ENCODE assay signal across 18 cellular contexts in genomic region chr2:167966367-167966766, GRCh38.
"Had no signal": no experiment of that assay in that cellular context is flagged by ENCODE, and none has a peak within 500 bp of the region (broad histone marks: within the 10 kb centered on the region; RNA-seq: fewer than 3 reads in every experiment).

No MANE protein-coding gene starts in this region.

- H3K9me3 ChIP-seq: left ventricle myocardium inferior, psoas muscle, right lobe of liver had no signal

- H3K27ac ChIP-seq: cardiac muscle cell, left ventricle myocardium inferior, psoas muscle, right lobe of liver, WERI-Rb-1 had no signal

- DNase-seq: activated CD4-positive, alpha-beta T cell treated with anti-CD3 and anti-CD28 coated beads, Interleukin-2, amount 50 U/mL, for 1 hour; activated CD8-positive, alpha-beta memory T cell treated with anti-CD3 and anti-CD28 coated beads for 24 hours; activated naive CD4-positive, alpha-beta T cell treated with anti-CD3 and anti-CD28 coated beads, Interleukin-2, amount 10 ng/mL, durations not matched to agents 7 days and 5 days; dorsolateral prefrontal cortex; hippocampal formation; kidney; left ventricle myocardium inferior; mesendoderm; psoas muscle; right lobe of liver; stimulated activated CD4-positive, alpha-beta T cell treated with anti-CD3 and anti-CD28 coated beads, Interleukin-1b, Interleukin-23, amount 100 ng/mL, for 48 hours; substantia nigra; WERI-Rb-1 had no signal

- H3K4me3 Mint-ChIP-seq: activated naive CD4-positive, alpha-beta T cell treated with anti-CD3 and anti-CD28 coated beads, Interleukin-2, amount 10 ng/mL, durations not matched to agents 7 days and 5 days; neural crest cell; T-helper 1 cell treated with Interleukin-12 subunit alpha and Interleukin-12 subunit beta and Interleukin-4 antibody, amounts not matched to agents 30 μg/mL and 1 μg/mL, for 36 hours had no signal

- H3K4me1 Mint-ChIP-seq: activated naive CD4-positive, alpha-beta T cell treated with anti-CD3 and anti-CD28 coated beads, Interleukin-2, amount 10 ng/mL, durations not matched to agents 7 days and 5 days had no signal

- ATAC-seq: esophagus mucosa, psoas muscle had no signal

- H3K4me1 ChIP-seq: psoas muscle, right lobe of liver had no signal

- H3K27me3 ChIP-seq: cardiac muscle cell, dorsolateral prefrontal cortex, right lobe of liver had no signal

- H3K27ac Mint-ChIP-seq: activated naive CD4-positive, alpha-beta T cell treated with anti-CD3 and anti-CD28 coated beads, Interleukin-2, amount 10 ng/mL, durations not matched to agents 7 days and 5 days; T-helper 1 cell treated with Interleukin-12 subunit alpha and Interleukin-12 subunit beta and Interleukin-4 antibody, amounts not matched to agents 30 μg/mL and 1 μg/mL, for 36 hours had no signal

- FAIRE-seq: endometrium, kidney had no signal

- H3K36me3 ChIP-seq: cardiac muscle cell, right lobe of liver, WERI-Rb-1 had no signal

- H3K27me3 Mint-ChIP-seq: activated naive CD4-positive, alpha-beta T cell treated with anti-CD3 and anti-CD28 coated beads, Interleukin-2, amount 10 ng/mL, durations not matched to agents 7 days and 5 days had no signal

- H3K4me3 ChIP-seq: cardiac muscle cell, dorsolateral prefrontal cortex, left ventricle myocardium inferior, psoas muscle, right lobe of liver had no signal
